In genomic region chr20:20295621-20296498, GRCh38 we compare ENCODE assay signal across 21 cellular contexts.
DNase-seq lines count a peak whose midpoint lies in the region; ATAC-seq, FAIRE-seq and TF ChIP-seq lines count a peak whose summit lies in the region.
"Had no signal": no experiment of that assay in that cellular context is flagged by ENCODE, and none has a peak within 500 bp of the region (broad histone marks: within the 10 kb centered on the region; RNA-seq: fewer than 3 reads in every experiment).

No MANE protein-coding gene starts in this region.

- no peak overlapping the region for H3K4me2 ChIP-seq in HepG2 (ENCODE audit: low read depth, low read length)

- H3K9ac ChIP-seq in HepG2 (ENCODE audit: insufficient read depth, low read depth, low read length): no peak overlapping the region

- no peaks in the 10 kb centered on the region for H4K20me1 ChIP-seq in HepG2 (ENCODE audit: insufficient read depth, low read length)

- FAIRE-seq in HepG2 (lab: Jason Lieb, UNC): no peak
- FAIRE-seq: A204.1, H1 had no signal

- TF ChIP-seq POLR2A in HepG2 (IDR thresholded peaks at IDR 0.05; ENCODE audit: insufficient read depth in 1 of 2, low read depth in 2 of 2, low read length in 2 of 2) (no peak), right lobe of liver (IDR thresholded peaks at IDR 0.05) (no peak), NB4 (IDR thresholded peaks at IDR 0.05; ENCODE audit: extremely low read depth, insufficient read length) (no peak)

- no peak for TF ChIP-seq RAD21 in HepG2 (CRISPR knock-in tag; IDR thresholded peaks at IDR 0.05)

- BruUV-seq in HepG2 (replicated peaks; lab: Mats Ljungman, UMichigan): no TSS peak

- H3K9me3 ChIP-seq in HepG2 (ENCODE audit: low read length) (no peaks in the 10 kb centered on the region), right lobe of liver (no peaks in the 10 kb centered on the region)
- H3K9me3 ChIP-seq: BE2C, SJCRH30 had no signal

- no peak overlapping the region for H3K4me3 ChIP-seq in HepG2 (replicated peaks in 1 of 3; ENCODE audit: insufficient read depth in 1 of 3, low read depth in 2 of 3, low read length in 3 of 3)
- no peak overlapping the region for H3K4me3 ChIP-seq in right lobe of liver
- H3K4me3 ChIP-seq in NB4 (ENCODE audit: low read depth, low read length): no peak overlapping the region
- H3K4me3 ChIP-seq: SJCRH30 had no signal

- H3K79me2 ChIP-seq in HepG2 (ENCODE audit: insufficient read depth, low read length): no peaks in the 10 kb centered on the region

- H3K4me1 ChIP-seq in HepG2 (ENCODE audit: insufficient read depth, low read length) (peaks cover 12% of the 10 kb centered on the region; the same call in 1 of the 2 replicates), right lobe of liver (no peaks in the 10 kb centered on the region)
- H3K4me1 ChIP-seq: BE2C, SJCRH30 had no signal

- intact Hi-C loops in HepG2 (cut with micrococcal nuclease; ENCODE audit: unreplicated experiment): no loop called here
- intact Hi-C loops in right lobe of liver (cut with DNase I): no loop called here

- WGBS in HepG2 (ENCODE audit: low lambda C conversion rate): 43% methylated on average over 6 of the region's 6 CpGs
- WGBS in right lobe of liver (ENCODE audit: insufficient coverage, low coverage, low lambda C conversion rate, missing lambda C conversion rate): 77% methylated on average over 5 of the region's 6 CpGs

- H2AFZ ChIP-seq in HepG2 (ENCODE audit: low read length): no peak overlapping the region

- CTCF ChIA-PET in HepG2 (lab: Yijun Ruan, JAX; ENCODE audit: low intra/inter-chr PET ratio, low total read pairs): no interaction called here

- DNase-seq in HepG2 (ENCODE audit: low spot score): no peak
- DNase-seq in right lobe of liver: no peak
- peak; percentile 19 for DNase-seq in NB4 (ENCODE audit: low read depth)
- peak; percentile 12 for DNase-seq in glomerular visceral epithelial cell (ENCODE audit: extremely low spot score)
- no peak for DNase-seq in SHP77 treated with DMSO at 0.1 percent for 48 hours (lab: John Stamatoyannopoulos, UW)
- DNase-seq: BE2C; CD4-positive, CD25-positive, alpha-beta regulatory T cell; COR-L47; DMS 273 treated with DMSO at 0.1 percent for 48 hours; DND-41; GF-D8; HFFc6; NCI-H1436; NCI-H2029; NCI-H345; NCI-H524 treated with DMSO at 0.1 percent for 48 hours; SJCRH30 had no signal

- in situ Hi-C loops in HepG2 (cut with HindIII; ENCODE audit: extremely low pct_ligation_motif_present, low pct_unique_long_range_greater_than_20kb): no loop called here

- H3K36me3 ChIP-seq in HepG2 (replicated peaks in 1 of 2; ENCODE audit: control insufficient read depth in 1 of 2, insufficient read depth in 2 of 2, low read length in 2 of 2) (no peaks in the 10 kb centered on the region), right lobe of liver (no peaks in the 10 kb centered on the region)
- H3K36me3 ChIP-seq: BE2C, SJCRH30 had no signal

- H3K27ac ChIP-seq in HepG2 (ENCODE audit: extremely low read length, insufficient read depth, low read length): no peak overlapping the region
- no peak overlapping the region for H3K27ac ChIP-seq in right lobe of liver
- H3K27ac ChIP-seq: SJCRH30 had no signal

- ATAC-seq in HepG2 (no peak), right lobe of liver (no peak), HG03135 (IDR thresholded peaks at IDR 0.05; ENCODE audit: unreplicated experiment) (no peak), HG02763 (IDR thresholded peaks at IDR 0.05; ENCODE audit: unreplicated experiment) (no peak)

- 0 out of 5 replicates have a peak, but pooled peaks cover 0 to 4% of the 10 kb centered on the region in 2 experiments for H3K27me3 ChIP-seq in HepG2 (ENCODE audit: control insufficient read depth in 1 of 2, insufficient read depth in 2 of 2, low read length in 2 of 2)
- no peaks in the 10 kb centered on the region for H3K27me3 ChIP-seq in right lobe of liver
- H3K27me3 ChIP-seq: BE2C, SJCRH30 had no signal

- TF ChIP-seq EP300 in HepG2 (IDR thresholded peaks at IDR 0.05; ENCODE audit: low read depth in 2 of 2, low read length in 2 of 2) (no peak), HepG2 (CRISPR knock-in tag; IDR thresholded peaks at IDR 0.05; ENCODE audit: borderline replicate concordance) (no peak)

- no peak for TF ChIP-seq CTCF in HepG2 (CRISPR knock-in tag; IDR thresholded peaks at IDR 0.05)
- TF ChIP-seq CTCF in right lobe of liver (IDR thresholded peaks at IDR 0.05): no peak
- no peak for TF ChIP-seq CTCF in NB4 (IDR thresholded peaks at IDR 0.05; ENCODE audit: low read depth, low read length)

- POLR2A ChIA-PET in HepG2 (lab: Yijun Ruan, JAX): no interaction called here

TF ChIP-seq in HepG2, 621 proteins besides CTCF, POLR2A, EP300 and RAD21:
- TF ChIP-seq ZNF512 (CRISPR knock-in tag; IDR thresholded peaks at IDR 0.05) (peak; percentile 91), ZNF564 (CRISPR knock-in tag; IDR thresholded peaks at IDR 0.05) (no peak), PCBP2 (optimal IDR thresholded peaks at IDR 0.05; ENCODE audit: low read depth, low read length, poor library complexity, severe bottlenecking) (peak; percentile 99), ZNF512B (CRISPR knock-in tag; IDR thresholded peaks at IDR 0.05; ENCODE audit: borderline replicate concordance) (0 out of 2 replicates have a peak, but pooled peaks have one; percentile 44), PCBP1 (IDR thresholded peaks at IDR 0.05; ENCODE audit: borderline replicate concordance, low read depth, low read length) (0 out of 2 replicates have a peak, but pooled peaks have one; percentile 43), HNRNPK (IDR thresholded peaks at IDR 0.05; ENCODE audit: low read depth, low read length, poor library complexity, severe bottlenecking) (peak; percentile 86), FOXP1 (IDR thresholded peaks at IDR 0.05) (0 out of 2 replicates have a peak, but pooled peaks have one; percentile 9), FOXP1 (CRISPR knock-in tag; IDR thresholded peaks at IDR 0.05) (no peak), U2AF2 (IDR thresholded peaks at IDR 0.05; ENCODE audit: low read depth, low read length) (0 out of 2 replicates have a peak, but pooled peaks have one; percentile 36), ZBTB42 (CRISPR knock-in tag; IDR thresholded peaks at IDR 0.05) (no peak), RORA (CRISPR knock-in tag; IDR thresholded peaks at IDR 0.05) (no peak), TEAD3 (CRISPR knock-in tag; optimal IDR thresholded peaks at IDR 0.05; ENCODE audit: borderline replicate concordance) (no peak)

Comparison
In these comparisons a context has a peak if more than half of its experiments do, and no peak if none do; other contexts are left out.
1. DNase-seq: peak in NB4 (single experiment) and glomerular visceral epithelial cell (single experiment); none in HepG2 (single experiment), right lobe of liver (0 of 3) and SHP77 treated with DMSO at 0.1 percent for 48 hours (single experiment).